ENCODE assay signal across 8 cellular contexts in genomic region chr12:110048242-110049027, GRCh38. TPM values are rescaled to one million over a fixed set of nuclear protein-coding genes. Genes with fewer than 3 reads are reported as not detected.
DNase-seq lines count a peak whose midpoint lies in the region; TF ChIP-seq lines count a peak whose summit lies in the region.

TSS of gene C12orf76 (minus strand) at chr12:110048522. CDS start at chr12:110048495, 27 bp downstream.

- H3K9ac ChIP-seq in neural cell (ENCODE audit: low read length), result peak within 1 kb of the TSS; percentile 94

- H3K27me3 ChIP-seq in H7 (ENCODE audit: control insufficient read depth, insufficient read depth, low read length), result no peaks in the 10 kb centered on the region
- H3K27me3 ChIP-seq in neural cell (ENCODE audit: insufficient read depth, low read depth, low read length), result no peaks in the 10 kb centered on the region
- H3K27me3 ChIP-seq in stomach, result no peaks in the 10 kb centered on the region

- H3K79me2 ChIP-seq in neural cell (replicated peaks; ENCODE audit: insufficient read depth, low read length), result peaks cover 20% of the 10 kb centered on the region

- no peaks in the 10 kb centered on the region for H4K20me1 ChIP-seq in neural cell (ENCODE audit: insufficient read depth)

- H3K36me3 ChIP-seq in H7 (replicated peaks; ENCODE audit: control insufficient read depth, insufficient read depth, low read length) (no peaks in the 10 kb centered on the region), neural cell (ENCODE audit: insufficient read depth, low read length) (no peaks in the 10 kb centered on the region), stomach (peaks cover 0 to 10% (median 6%) of the 10 kb centered on the region in 4 donors)

- peaks cover 12 to 28% (median 23%) of the 10 kb centered on the region in 4 donors for H3K4me1 ChIP-seq in stomach

- intact Hi-C loops in stomach (cut with DNase I; ENCODE audit: low total_unique reads), result no loop called here

- peak; percentile 89 for DNase-seq in ELF-1 (ENCODE audit: low read depth, low spot score)
- DNase-seq in H7, result peak; percentile 91
- DNase-seq in M059J (ENCODE audit: low read depth), result peak; percentile 96
- peak; percentile 94 to 95 for DNase-seq in SHP77 (lab: John Stamatoyannopoulos, UW)
- DNase-seq in activated effector memory CD4-positive, alpha-beta T cell treated with Interleukin-2 at 50 U/mL for 16 hours, result peak; percentile 86
- DNase-seq in fibroblast of villous mesenchyme (ENCODE audit: low read depth), result peak; percentile 95
- DNase-seq in stomach, result peak; percentile 94

- TF ChIP-seq POLR2A in stomach (IDR thresholded peaks at IDR 0.05), result peak in 1 of 4 donors; percentile 48

- H3K4me2 ChIP-seq in neural cell (ENCODE audit: low read length), result peak within 1 kb of the TSS; percentile 93

- no peak for TF ChIP-seq CTCF in fibroblast of villous mesenchyme (IDR thresholded peaks at IDR 0.05; ENCODE audit: insufficient read depth, low read depth, low read length)
- TF ChIP-seq CTCF in neural cell (IDR thresholded peaks at IDR 0.05; ENCODE audit: poor library complexity, severe bottlenecking), result no peak
- TF ChIP-seq CTCF in stomach (IDR thresholded peaks at IDR 0.05), result no peak

- no peaks in the 10 kb centered on the region for H3K9me2 ChIP-seq in neural cell (ENCODE audit: insufficient read depth, low read length)

- H3K4me3 ChIP-seq in H7 (ENCODE audit: insufficient read depth, low read depth, low read length) (peak within 1 kb of the TSS; percentile 76), fibroblast of villous mesenchyme (ENCODE audit: low read depth, low read length) (peak within 1 kb of the TSS; percentile 89), neural cell (ENCODE audit: low read length) (peak within 1 kb of the TSS; percentile 94), stomach (peak within 1 kb of the TSS; percentile 77 to 92 (median 79))

- peak within 1 kb of the TSS; percentile 97 for H2AFZ ChIP-seq in neural cell (ENCODE audit: low read depth, low read length)

- TF ChIP-seq EP300 in neural cell (conservative IDR thresholded peaks at IDR 0.05; ENCODE audit: poor library complexity, severe bottlenecking) (peak; percentile 24), stomach (IDR thresholded peaks at IDR 0.05) (no peak)

- H3K27ac ChIP-seq in neural cell (ENCODE audit: low read length), result peak within 1 kb of the TSS; percentile 86
- peak within 1 kb of the TSS; percentile 68 to 85 (median 83) for H3K27ac ChIP-seq in stomach

- 2 to 3% (median 2%) methylated on average over 31 to 47 of the region's 47 CpGs for WGBS in stomach, 5 donors

- TF ChIP-seq RAD21 in neural cell (conservative IDR thresholded peaks at IDR 0.05), result peak; percentile 25

- no peaks in the 10 kb centered on the region for H3F3A ChIP-seq in neural cell (ENCODE audit: insufficient read depth, low read length, poor library complexity, severe bottlenecking)

- H3K9me3 ChIP-seq in neural cell (ENCODE audit: low read length), result no peaks in the 10 kb centered on the region
- H3K9me3 ChIP-seq in stomach, result no peaks in the 10 kb centered on the region

TF ChIP-seq in neural cell, 6 proteins besides CTCF, POLR2A, EP300 and RAD21:
- TF ChIP-seq REST (IDR thresholded peaks at IDR 0.05; ENCODE audit: borderline replicate concordance) (peak; percentile 22), SMC3 (conservative IDR thresholded peaks at IDR 0.05; ENCODE audit: poor library complexity) (peak; percentile 27), MXI1 (conservative IDR thresholded peaks at IDR 0.05; ENCODE audit: poor library complexity, severe bottlenecking) (peak; percentile 82), EZH2 (IDR thresholded peaks at IDR 0.05; ENCODE audit: borderline replicate concordance, insufficient read depth, low read length, poor library complexity, severe bottlenecking) (no peak), POLR2AphosphoS5 (IDR thresholded peaks at IDR 0.05) (peak; percentile 96), TAF1 (IDR thresholded peaks at IDR 0.05; ENCODE audit: low read depth) (no peak)

RNA-seq across cellular contexts. Expression of gene C12orf76, which starts in this region (rescaled TPM):
- total RNA-seq in H7 (2014; rRNA removed; shearing (Covaris generic)), result 14.9 and 31.0 TPM in 2 replicates
- 5.4 and 12.5 TPM in 2 replicates for total RNA-seq in M059J (2014; rRNA removed; shearing (Covaris generic))
- total RNA-seq in fibroblast of villous mesenchyme (6.8 and 9.5 TPM in 2 replicates), stomach (10 to 100 TPM in 4 of 5 donors, 1 to 10 TPM in 1; 7.0 to 44.2 (median 13.8) TPM)
- polyA plus RNA-seq in neural cell (202 and 227 TPM in 2 replicates), stomach (10 to 100 TPM in 1 of 3 donors, 1 to 10 TPM in 2; 7.8 to 11.5 (median 9.8) TPM)
- polyA minus RNA-seq in neural cell, result 84.9 and 99.1 TPM in 2 replicates

Comparison
In these comparisons a context has a peak if more than half of its experiments do, and no peak if none do; other contexts are left out.
1. Peak in every context shown above with its lines: DNase-seq, H3K4me3 ChIP-seq and H3K27ac ChIP-seq.
2. RNA of gene C12orf76 (polyA plus RNA-seq): 202 to 227 TPM in neural cell; 7.8 to 11.5 TPM in stomach; every median in the first group is over 10 times any median in the second.